1 cellular context compared by ENCODE assay signal in genomic region chr3:72872183-72872582, GRCh38.
TF ChIP-seq lines count a peak whose summit lies in the region.

No MANE protein-coding gene starts in this region.

TF ChIP-seq in GM12878, 131 proteins besides CTCF, POLR2A, EP300 and RAD21:
- TF ChIP-seq KAT2A (conservative IDR thresholded peaks at IDR 0.05; ENCODE audit: control insufficient read depth, low read depth, low read length) (no peak), HDGF (IDR thresholded peaks at IDR 0.05) (no peak), YY1 (IDR thresholded peaks at IDR 0.05; ENCODE audit: low read depth, low read length) (no peak), CHD4 (IDR thresholded peaks at IDR 0.05) (no peak), PAX8 (IDR thresholded peaks at IDR 0.05) (no peak), NRF1 (conservative IDR thresholded peaks at IDR 0.05; ENCODE audit: low read depth, low read length) (no peak), NFXL1 (IDR thresholded peaks at IDR 0.05; ENCODE audit: borderline replicate concordance) (no peak)
